9 cellular contexts compared by ENCODE assay signal in genomic region chr3:37814547-37814946, GRCh38. TPM values are rescaled to one million over a fixed set of nuclear protein-coding genes. Genes with fewer than 3 reads are reported as not detected.
A peak's percentile ranks its signal among the peaks of the same experiment; 100 is the strongest.
DNase-seq lines count a peak whose midpoint lies in the region; ATAC-seq, FAIRE-seq and TF ChIP-seq lines count a peak whose summit lies in the region.
"Had no signal": no experiment of that assay in that cellular context is flagged by ENCODE, and none has a peak within 500 bp of the region (broad histone marks: within the 10 kb centered on the region; RNA-seq: fewer than 3 reads in every experiment).

No MANE protein-coding gene starts in this region.

- POLR2A ChIA-PET in A549 (lab: Yijun Ruan, JAX): no interaction called here
- POLR2A ChIA-PET in PC-9 (lab: Charles Lee; ENCODE audit: unreplicated experiment): no interaction called here

- H3K36me3 ChIP-seq in PC-9 (ENCODE audit: low read depth): no peaks in the 10 kb centered on the region
- peaks cover 28% of the 10 kb centered on the region for H3K36me3 ChIP-seq in lower lobe of right lung

- peak in 1 of 2 experiments; percentile 24 for DNase-seq in A549 (ENCODE audit: low read depth in 1 of 2, low spot score in 1 of 2)
- no peak for DNase-seq in PC-9
- DNase-seq in fibroblast of mammary gland (ENCODE audit: low read depth): peak; percentile 14
- DNase-seq in UCSD-AML1 (lab: John Stamatoyannopoulos, UW; ENCODE audit: unreplicated experiment): no peak
- no peak for DNase-seq in NCI-H2081 (lab: John Stamatoyannopoulos, UW)
- DNase-seq in lower lobe of right lung: no peak
- DNase-seq: GF-D8 had no signal

- TF ChIP-seq CTCF in A549 (IDR thresholded peaks at IDR 0.05) (peak; percentile 44), GM12873 (IDR thresholded peaks at IDR 0.05; ENCODE audit: insufficient read depth, low read depth, low read length, missing control alignments) (peak; percentile 34), PC-9 (conservative IDR thresholded peaks at IDR 0.05) (peak; percentile 60), fibroblast of mammary gland (conservative IDR thresholded peaks at IDR 0.05; ENCODE audit: control insufficient read depth, insufficient read depth, low read depth, low read length) (peak; percentile 34), lower lobe of right lung (IDR thresholded peaks at IDR 0.05) (no peak)

- H3K9me2 ChIP-seq in PC-9 (ENCODE audit: insufficient read depth): no peaks in the 10 kb centered on the region

- H3K27ac ChIP-seq in A549: no peak overlapping the region
- no peak overlapping the region for H3K27ac ChIP-seq in PC-9
- H3K27ac ChIP-seq in lower lobe of right lung: no peak overlapping the region

- H3K9me3 ChIP-seq in A549 (no peaks in the 10 kb centered on the region), PC-9 (ENCODE audit: insufficient read depth, low read depth) (no peaks in the 10 kb centered on the region), lower lobe of right lung (no peaks in the 10 kb centered on the region)

- FAIRE-seq in A549 (lab: Jason Lieb, UNC): no peak

- TF ChIP-seq POLR2A in A549 (IDR thresholded peaks at IDR 0.05; ENCODE audit: low read length): no peak

- TF ChIP-seq RAD21 in A549 (conservative IDR thresholded peaks at IDR 0.05 in 1 of 2, IDR thresholded peaks at IDR 0.05 in 1 of 2): peak; percentile 35 to 44; a peak in 3 of 5 replicates

- no peaks in the 10 kb centered on the region for H4K20me1 ChIP-seq in PC-9 (ENCODE audit: insufficient read depth)

- CTCF ChIA-PET in A549 (lab: Yijun Ruan, JAX): interaction anchor here (0.8 to 3.3 kb wide), 11 partner anchors 9 to 1085 kb away, joined by 3 to 17 read pairs (median 3); no protein-coding TSS in a partner anchor
- CTCF ChIA-PET in PC-9 (lab: Charles Lee): no interaction called here

- H3K4me1 ChIP-seq in A549: no peaks in the 10 kb centered on the region
- no peaks in the 10 kb centered on the region for H3K4me1 ChIP-seq in PC-9 (replicated peaks; ENCODE audit: insufficient read depth)
- peaks cover 26% of the 10 kb centered on the region for H3K4me1 ChIP-seq in lower lobe of right lung

- H3K27me3 ChIP-seq in PC-9 (ENCODE audit: insufficient read depth, low read depth) (no peaks in the 10 kb centered on the region), lower lobe of right lung (ENCODE audit: low read depth) (no peaks in the 10 kb centered on the region)

- no TSS peak for BruUV-seq in PC-9 (replicated peaks; lab: Mats Ljungman, UMichigan)

- no peaks in the 10 kb centered on the region for H3F3A ChIP-seq in PC-9 (ENCODE audit: insufficient read depth, low read depth)

- H3K4me3 ChIP-seq in A549 (no peak overlapping the region), PC-9 (no peak overlapping the region), fibroblast of mammary gland (ENCODE audit: control insufficient read depth, low read depth, low read length) (no peak overlapping the region), lower lobe of right lung (no peak overlapping the region)

- TF ChIP-seq EP300 in A549 (IDR thresholded peaks at IDR 0.05): no peak

- H2AFZ ChIP-seq in PC-9: no peak overlapping the region

- no peaks in the 10 kb centered on the region for H3K79me2 ChIP-seq in PC-9 (ENCODE audit: low read depth)

- intact Hi-C loops in PC-9 (cut with micrococcal nuclease; ENCODE audit: unreplicated experiment): no loop called here
- intact Hi-C loops in lower lobe of right lung (cut with DNase I): no loop called here

- WGBS in A549 (ENCODE audit: missing lambda C conversion rate): 28% methylated on average over 2 of the region's 2 CpGs

- no peak overlapping the region for H3K4me2 ChIP-seq in A549
- H3K4me2 ChIP-seq in PC-9: no peak overlapping the region

- ATAC-seq in A549 (peak; percentile 60 to 78; a peak in 4 of 6 replicates), HG03045 (IDR thresholded peaks at IDR 0.05; ENCODE audit: unreplicated experiment) (no peak), lower lobe of right lung (no peak)

TF ChIP-seq in A549, 52 proteins besides CTCF, POLR2A, EP300 and RAD21:
- TF ChIP-seq SMC3 (IDR thresholded peaks at IDR 0.05) (peak; percentile 24; the same call in 1 of the 3 replicates), BHLHE40 (IDR thresholded peaks at IDR 0.05; ENCODE audit: low read depth, low read length) (no peak), RARB (CRISPR knock-in tag; IDR thresholded peaks at IDR 0.05) (no peak), KDM1A (IDR thresholded peaks at IDR 0.05; ENCODE audit: low read depth) (no peak)
TF ChIP-seq in A549: peak in this region for 1.

RNA-seq across cellular contexts. Expression of gene CTDSPL, which starts 47.1 kb away (rescaled TPM):
- polyA plus RNA-seq in A549 (2011; rRNA removed): 31.3 and 35.1 TPM in 2 replicates
- polyA plus RNA-seq in A549 (2012; cell fraction: cytosol; rRNA removed): 15.2 and 18.6 TPM in 2 replicates
- polyA plus RNA-seq in A549 (2012; cell fraction: nucleus; rRNA removed): 11.6 and 18.2 TPM in 2 replicates
- 9.9 to 10.6 TPM (median 9.9 TPM) in 3 replicates for polyA plus RNA-seq in A549 (2017; fragmentation: RNase III; extraction: RNeasy Plus Mini Kit Qiagen cat#74134 plus additional on column Dnase treatment)
- 40.8 and 49.4 TPM in 2 replicates for polyA minus RNA-seq in A549 (2011; rRNA and poly(A)+ RNA removed)
- total RNA-seq in PC-9 (2021): 118 and 124 TPM in 2 replicates
- 60.3 TPM for total RNA-seq in lower lobe of right lung

Comparison
In these comparisons a context has a peak if more than half of its experiments do, and no peak if none do; other contexts are left out.
1. ATAC-seq: peak in A549 (2 of 2); none in HG03045 (single experiment) and lower lobe of right lung (0 of 2).